26 cellular contexts compared by ENCODE assay signal in genomic region chr1:180190091-180190490, GRCh38. TPM values are rescaled to one million over a fixed set of nuclear protein-coding genes. Genes with fewer than 3 reads are reported as not detected.
"Had no signal": no experiment of that assay in that cellular context is flagged by ENCODE, and none has a peak within 500 bp of the region (broad histone marks: within the 10 kb centered on the region; RNA-seq: fewer than 3 reads in every experiment).

No MANE protein-coding gene starts in this region.

- H3K4me1 ChIP-seq: colonic mucosa, heart left ventricle, neural progenitor cell, parathyroid adenoma, prostate gland, testis, tibial nerve, upper lobe of right lung, vagina had no signal

- H3K9me3 Mint-ChIP-seq: naive thymus-derived CD8-positive, alpha-beta T cell; neural progenitor cell; stimulated activated naive B cell treated with anti-CD40 and anti-IgM and Interleukin-4, amounts not matched to agents 10 μg/mL and 1 μg/mL and 100 μg/mL, for 72 hours; stimulated activated naive CD8-positive, alpha-beta T cell treated with anti-CD3 and anti-CD28 coated beads, Interleukin-15, amount 100 ng/mL, for 72 hours had no signal

- ATAC-seq: esophagus mucosa; heart left ventricle; naive thymus-derived CD8-positive, alpha-beta T cell; sciatic nerve; stimulated activated naive B cell treated with anti-CD40 and anti-IgM and Interleukin-4, amounts not matched to agents 10 μg/mL and 1 μg/mL and 100 μg/mL, for 72 hours; stimulated activated naive CD8-positive, alpha-beta T cell treated with anti-CD3 and anti-CD28 coated beads, Interleukin-15, amount 100 ng/mL, for 72 hours; upper lobe of right lung had no signal

- H3K4me3 Mint-ChIP-seq: neural progenitor cell; stimulated activated naive B cell treated with anti-CD40 and anti-IgM and Interleukin-4, amounts not matched to agents 10 μg/mL and 1 μg/mL and 100 μg/mL, for 72 hours; stimulated activated naive CD8-positive, alpha-beta T cell treated with anti-CD3 and anti-CD28 coated beads, Interleukin-15, amount 100 ng/mL, for 72 hours had no signal

- H3K9ac ChIP-seq: neural progenitor cell, parathyroid adenoma had no signal

- H3K79me2 ChIP-seq: parathyroid adenoma had no signal

- DNase-seq: colonic mucosa; dermis blood vessel endothelial cell; hippocampal formation; kidney glomerular epithelial cell; mammary epithelial cell; occipital lobe; spleen; stimulated activated CD4-positive, alpha-beta T cell treated with anti-CD3 and anti-CD28 coated beads, Interleukin-15, amount 100 ng/mL, for 24 hours; stimulated activated CD4-positive, alpha-beta T cell treated with anti-CD3 and anti-CD28 coated beads, Interleukin-1b, Interleukin-23, amount 100 ng/mL, for 48 hours; stimulated activated CD4-positive, alpha-beta T cell treated with anti-CD3 and anti-CD28 coated beads, Interleukin-4, amount 100 ng/mL, for 24 hours; stimulated activated naive B cell treated with anti-CD40 and anti-IgM and Interleukin-4, amounts not matched to agents 10 μg/mL and 1 μg/mL and 100 μg/mL, for 72 hours; stimulated activated naive CD8-positive, alpha-beta T cell treated with anti-CD3 and anti-CD28 coated beads, Interleukin-15, amount 100 ng/mL, for 72 hours; testis; upper lobe of right lung had no signal

- H3K4me2 ChIP-seq: neural progenitor cell had no signal

- H3K27me3 Mint-ChIP-seq: naive thymus-derived CD8-positive, alpha-beta T cell; stimulated activated naive B cell treated with anti-CD40 and anti-IgM and Interleukin-4, amounts not matched to agents 10 μg/mL and 1 μg/mL and 100 μg/mL, for 72 hours; stimulated activated naive CD8-positive, alpha-beta T cell treated with anti-CD3 and anti-CD28 coated beads, Interleukin-15, amount 100 ng/mL, for 72 hours had no signal

- H3K36me3 ChIP-seq: neural progenitor cell had no signal

- H3K9me3 ChIP-seq: colonic mucosa, heart left ventricle, prostate gland, spleen, testis, tibial nerve, upper lobe of right lung, vagina had no signal

- H3K4me3 ChIP-seq: colonic mucosa, heart left ventricle, neural progenitor cell, prostate gland, spleen, testis, tibial nerve, upper lobe of right lung, vagina had no signal

- H3K27ac Mint-ChIP-seq: neural progenitor cell; stimulated activated naive B cell treated with anti-CD40 and anti-IgM and Interleukin-4, amounts not matched to agents 10 μg/mL and 1 μg/mL and 100 μg/mL, for 72 hours; stimulated activated naive CD8-positive, alpha-beta T cell treated with anti-CD3 and anti-CD28 coated beads, Interleukin-15, amount 100 ng/mL, for 72 hours had no signal

- H3K27me3 ChIP-seq: colonic mucosa, heart left ventricle, neural progenitor cell, spleen, testis, tibial nerve, upper lobe of right lung, vagina had no signal

- H3K27ac ChIP-seq: colonic mucosa, heart left ventricle, neural progenitor cell, parathyroid adenoma, prostate gland, spleen, testis, tibial nerve, upper lobe of right lung, vagina had no signal

- H2AFZ ChIP-seq: neural progenitor cell, parathyroid adenoma had no signal

RNA-seq across cellular contexts. Expression of gene LHX4, which starts 40.0 kb away (rescaled TPM):
- total RNA-seq: dermis blood vessel endothelial cell; frontal cortex; glomerular endothelial cell; heart left ventricle; mammary epithelial cell; naive thymus-derived CD8-positive, alpha-beta T cell; prostate gland; sciatic nerve; skeletal muscle tissue; tibial nerve; upper lobe of right lung had no signal
